1 cellular context compared by ENCODE assay signal in the genomic region with DNA sequence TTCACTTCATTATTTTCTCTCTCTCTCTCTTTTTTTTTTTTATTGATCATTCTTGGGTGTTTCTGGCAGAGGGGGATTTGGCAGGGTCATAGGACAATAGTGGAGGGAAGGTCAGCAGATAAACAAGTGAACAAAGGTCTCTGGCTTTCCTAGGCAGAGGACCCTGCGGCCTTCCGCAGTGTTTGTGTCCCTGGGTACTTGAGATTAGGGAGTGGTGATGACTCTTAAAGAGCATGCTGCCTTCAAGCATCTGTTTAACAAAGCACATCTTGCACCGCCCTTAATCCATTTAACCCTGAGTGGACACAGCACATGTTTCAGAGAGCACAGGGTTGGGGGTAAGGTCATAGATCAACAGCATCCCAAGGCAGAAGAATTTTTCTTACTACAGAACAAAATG. TPM values are rescaled to one million over a fixed set of nuclear protein-coding genes. Genes with fewer than 3 reads are reported as not detected.
"Had no signal": no experiment of that assay in that cellular context is flagged by ENCODE, and none has a peak within 500 bp of the region (broad histone marks: within the 10 kb centered on the region; RNA-seq: fewer than 3 reads in every experiment).

No MANE protein-coding gene starts in this region.

RNA-seq across cellular contexts. Expression of a gene that starts 42.1 kb away (rescaled TPM):
- total RNA-seq: G401 had no signal

RNA-seq across cellular contexts. Expression of a gene that starts 53.1 kb away (rescaled TPM):
- total RNA-seq: G401 had no signal
